ENCODE assay signal across 8 cellular contexts in the genomic region with DNA sequence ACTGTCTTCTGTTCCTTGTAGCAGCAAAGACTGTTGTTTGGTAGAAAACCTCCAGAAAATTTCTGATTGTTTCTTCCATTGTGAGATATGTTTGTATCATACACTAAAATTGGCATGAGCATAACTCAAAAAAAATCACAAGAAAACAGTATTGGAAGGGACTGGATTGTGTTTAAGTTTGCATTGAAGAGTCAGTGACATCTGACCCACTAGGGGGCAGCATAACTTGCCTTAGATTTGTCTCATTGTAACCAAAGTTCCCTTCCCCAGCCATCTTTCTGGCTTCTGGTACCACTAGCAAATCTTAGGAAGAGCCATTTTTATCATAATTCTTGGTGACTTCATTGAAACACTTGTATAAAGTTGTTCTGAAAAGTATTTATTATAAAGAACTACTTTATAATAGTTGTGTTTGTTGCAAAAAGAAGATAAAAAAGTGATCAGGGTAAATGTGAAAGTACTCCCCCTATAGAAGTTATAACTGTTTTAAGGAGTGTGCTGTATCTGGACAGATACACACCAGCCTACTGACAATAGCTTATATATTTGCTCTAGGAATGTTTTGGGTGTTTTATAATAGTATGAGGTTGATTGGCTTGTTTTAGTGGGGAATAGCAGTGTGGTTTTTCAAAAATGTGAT. TPM values are rescaled to one million over a fixed set of nuclear protein-coding genes. Genes with fewer than 3 reads are reported as not detected.
DNase-seq lines count a peak whose midpoint lies in the region; ATAC-seq and TF ChIP-seq lines count a peak whose summit lies in the region.
"Had no signal": no experiment of that assay in that cellular context is flagged by ENCODE, and none has a peak within 500 bp of the region (broad histone marks: within the 10 kb centered on the region; RNA-seq: fewer than 3 reads in every experiment).

No MANE protein-coding gene starts in this region.

- no peak overlapping the region for H3K27ac ChIP-seq in thyroid gland
- H3K27ac ChIP-seq: epithelial cell of prostate had no signal

- ATAC-seq in mucosa of descending colon, result peak; percentile 67

- no peak overlapping the region for H3K4me3 ChIP-seq in GM06990 (replicated peaks; ENCODE audit: low read depth, low read length)
- no peak overlapping the region for H3K4me3 ChIP-seq in HFF-Myc (replicated peaks; ENCODE audit: low read depth, low read length)
- no peak overlapping the region for H3K4me3 ChIP-seq in mucosa of descending colon
- H3K4me3 ChIP-seq in thyroid gland (replicated peaks in 1 of 3), result no peak overlapping the region

- peak; percentile 11 for DNase-seq in GM06990 (ENCODE audit: extremely low read depth, insufficient read length)
- DNase-seq in HFF-Myc (ENCODE audit: extremely low read depth, low read depth), result peak; percentile 69
- DNase-seq in NCI-H2196 (lab: John Stamatoyannopoulos, UW; ENCODE audit: unreplicated experiment), result peak; percentile 70
- peak; percentile 60 for DNase-seq in activated CD4-positive, CD25-positive, alpha-beta regulatory T cell treated with anti-CD3 and anti-CD28 coated beads, Interleukin-2, amount 50 U/mL, for 16 hours (ENCODE audit: low read depth, low spot score)
- peak; percentile 65 for DNase-seq in effector CD4-positive, alpha-beta T cell
- peak in 1 of 3 donors; percentile 83 for DNase-seq in mucosa of descending colon
- peak; percentile 41 to 46 for DNase-seq in thyroid gland

- no peaks in the 10 kb centered on the region for H3K4me1 ChIP-seq in mucosa of descending colon (ENCODE audit: low read depth)
- H3K4me1 ChIP-seq in thyroid gland, result no peaks in the 10 kb centered on the region

- H3K36me3 ChIP-seq in GM06990 (ENCODE audit: control insufficient read depth, insufficient read depth, low read length), result peaks cover 22% of the 10 kb centered on the region
- peaks cover 16% of the 10 kb centered on the region for H3K36me3 ChIP-seq in mucosa of descending colon (ENCODE audit: low read depth)
- H3K36me3 ChIP-seq in thyroid gland, result peaks cover 47 to 74% of the 10 kb centered on the region in 2 donors

- TF ChIP-seq POLR2A in thyroid gland (IDR thresholded peaks at IDR 0.05), result no peak

- intact Hi-C loops in mucosa of descending colon (cut with DNase I, micrococcal nuclease) (no loop called here), thyroid gland (cut with DNase I) (no loop called here)

- TF ChIP-seq CTCF in GM06990 (IDR thresholded peaks at IDR 0.05; ENCODE audit: insufficient read depth, low read length, poor library complexity, severe bottlenecking) (peak; percentile 79), HFF-Myc (IDR thresholded peaks at IDR 0.05; ENCODE audit: low read depth, low read length, missing control alignments) (peak; percentile 83), mucosa of descending colon (IDR thresholded peaks at IDR 0.05) (peak; percentile 77), thyroid gland (IDR thresholded peaks at IDR 0.05) (peak; percentile 30 to 77 (median 58))

- H3K9me3 ChIP-seq in mucosa of descending colon, result no peaks in the 10 kb centered on the region
- no peaks in the 10 kb centered on the region for H3K9me3 ChIP-seq in thyroid gland

- no peaks in the 10 kb centered on the region for H3K27me3 ChIP-seq in GM06990 (replicated peaks; ENCODE audit: control insufficient read depth, insufficient read depth, low read length)
- no peaks in the 10 kb centered on the region for H3K27me3 ChIP-seq in thyroid gland

RNA-seq across cellular contexts. Expression of a gene that starts 7.7 kb away (rescaled TPM):
- 10 to 100 TPM; 23.0 to 27.3 (median 25.2) TPM for total RNA-seq in mucosa of descending colon
- 10 to 100 TPM; 26.9 to 36.8 (median 32.6) TPM for total RNA-seq in thyroid gland

RNA-seq across cellular contexts. Expression of a gene that starts 8.1 kb away (rescaled TPM):
- total RNA-seq in mucosa of descending colon (10 to 100 TPM in 2 of 3 donors, 1 to 10 TPM in 1; 7.9 to 24.8 (median 11.2) TPM), thyroid gland (1 to 10 TPM in 3 of 4 donors, under 1 TPM in 1; 0.83 to 2.4 (median 2.0) TPM)

RNA-seq across cellular contexts. Expression of a gene that starts 11.9 kb away (rescaled TPM):
- 1 to 10 TPM in 1 of 3 donors, under 1 TPM in 2; 0.61 to 1.0 (median 0.77) TPM for total RNA-seq in mucosa of descending colon
- 1 to 10 TPM in 2 of 4 donors, under 1 TPM in 2; 0.22 to 1.6 (median 1.0) TPM for total RNA-seq in thyroid gland

RNA-seq across cellular contexts. Expression of a gene that starts 41.3 kb away (rescaled TPM):
- total RNA-seq in mucosa of descending colon, result 10 to 100 TPM; 27.5 to 49.5 (median 31.5) TPM
- total RNA-seq in thyroid gland, result 10 to 100 TPM; 30.8 to 41.5 (median 38.8) TPM
